ENCODE assay signal across 10 cellular contexts in the genomic region with DNA sequence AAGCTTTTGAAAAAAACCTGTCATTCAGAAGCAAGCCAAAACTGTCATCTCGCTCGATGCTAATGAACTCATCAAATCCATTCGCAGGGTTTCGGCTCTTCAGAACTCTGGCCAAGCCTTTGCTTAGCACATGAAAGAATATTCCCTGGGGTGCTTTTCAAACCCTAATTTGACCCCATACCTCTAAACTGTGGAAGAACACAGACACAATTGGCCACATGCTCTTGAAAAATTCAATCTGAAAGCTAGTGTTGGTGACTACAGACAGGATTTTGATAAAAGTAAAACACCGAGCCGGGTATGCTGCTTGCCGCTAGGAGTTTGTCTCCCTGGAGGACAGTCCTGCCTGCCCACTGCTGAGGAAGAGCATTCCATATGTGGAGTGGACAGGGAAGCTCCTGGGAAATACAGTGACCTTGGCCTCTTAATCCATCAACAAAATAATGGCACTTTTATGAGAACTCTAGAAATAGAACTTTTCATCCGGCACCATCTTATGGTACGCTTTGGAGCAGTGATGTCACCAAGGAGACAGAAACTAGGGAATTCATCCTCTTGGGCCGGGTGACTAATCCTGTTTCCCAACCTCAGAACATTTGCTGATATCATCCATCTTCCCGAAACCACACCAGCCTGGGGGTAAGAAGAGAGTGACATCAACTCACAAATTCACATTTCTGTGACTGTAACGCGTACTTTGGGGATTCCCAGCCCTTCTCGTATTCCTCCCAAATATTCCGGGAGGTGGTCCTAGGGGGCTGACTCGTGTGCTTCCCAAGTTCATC. TPM values are rescaled to one million over a fixed set of nuclear protein-coding genes. Genes with fewer than 3 reads are reported as not detected.
A peak's percentile ranks its signal among the peaks of the same experiment; 100 is the strongest.
DNase-seq lines count a peak whose midpoint lies in the region; ATAC-seq and TF ChIP-seq lines count a peak whose summit lies in the region.
"Had no signal": no experiment of that assay in that cellular context is flagged by ENCODE, and none has a peak within 500 bp of the region (broad histone marks: within the 10 kb centered on the region; RNA-seq: fewer than 3 reads in every experiment).

No MANE protein-coding gene starts in this region.

- intact Hi-C loops in activated T-helper 1 cell treated with anti-CD3 and anti-CD28 coated beads, Interleukin-12 subunit alpha, Interleukin-12 subunit beta, Interleukin-2, Interleukin-4 antibody, amounts not matched to agents 30 ng/mL and 10 ng/mL and 1 ng/mL, durations not matched to agents 14 hours and 24 hours and 36 hours (cut with micrococcal nuclease): no loop called here

- ATAC-seq in GM18502 (IDR thresholded peaks at IDR 0.05; ENCODE audit: poor library complexity, unreplicated experiment): no peak

- peaks cover 7% of the 10 kb centered on the region for H3K4me1 Mint-ChIP-seq in activated T-helper 1 cell treated with anti-CD3 and anti-CD28 coated beads, Interleukin-12 subunit alpha, Interleukin-12 subunit beta, Interleukin-2, Interleukin-4 antibody, amounts not matched to agents 30 ng/mL and 10 ng/mL and 1 ng/mL, durations not matched to agents 14 hours and 24 hours and 36 hours (ENCODE audit: low read depth)

- DNase-seq in GM04504 (ENCODE audit: low read depth) (peak; percentile 91), SJCRH30 (peak; percentile 84 to 90), fibroblast of mammary gland (ENCODE audit: low read depth) (peak; percentile 97), renal cortical epithelial cell (ENCODE audit: low read depth) (peak; percentile 78)
- no peak for DNase-seq in activated CD4-positive, alpha-beta T cell treated with anti-CD3 and anti-CD28 coated beads, Interleukin-2, amount 50 U/mL, for 4 hours
- no peak for DNase-seq in activated T-helper 1 cell treated with anti-CD3 and anti-CD28 coated beads, Interleukin-12 subunit alpha, Interleukin-12 subunit beta, Interleukin-2, Interleukin-4 antibody, amounts not matched to agents 30 ng/mL and 10 ng/mL and 1 ng/mL, durations not matched to agents 14 hours and 24 hours and 36 hours (ENCODE audit: low spot score)
- no peak for DNase-seq in activated CD4-positive, alpha-beta T cell treated with anti-CD3 and anti-CD28 coated beads for 4 hours

- H3K27me3 Mint-ChIP-seq in activated T-helper 1 cell treated with anti-CD3 and anti-CD28 coated beads, Interleukin-12 subunit alpha, Interleukin-12 subunit beta, Interleukin-2, Interleukin-4 antibody, amounts not matched to agents 30 ng/mL and 10 ng/mL and 1 ng/mL, durations not matched to agents 14 hours and 24 hours and 36 hours (ENCODE audit: insufficient read depth): peaks cover 15% of the 10 kb centered on the region

- TF ChIP-seq CTCF in fibroblast of mammary gland (conservative IDR thresholded peaks at IDR 0.05; ENCODE audit: control insufficient read depth, insufficient read depth, low read depth, low read length): peak; percentile 8

- H3K9me3 ChIP-seq in SJCRH30 (replicated peaks): no peaks in the 10 kb centered on the region
- H3K9me3 ChIP-seq: ovary had no signal

- H3K4me3 Mint-ChIP-seq in activated T-helper 1 cell treated with anti-CD3 and anti-CD28 coated beads, Interleukin-12 subunit alpha, Interleukin-12 subunit beta, Interleukin-2, Interleukin-4 antibody, amounts not matched to agents 30 ng/mL and 10 ng/mL and 1 ng/mL, durations not matched to agents 14 hours and 24 hours and 36 hours: no peak overlapping the region

- no peak overlapping the region for H3K27ac Mint-ChIP-seq in activated T-helper 1 cell treated with anti-CD3 and anti-CD28 coated beads, Interleukin-12 subunit alpha, Interleukin-12 subunit beta, Interleukin-2, Interleukin-4 antibody, amounts not matched to agents 30 ng/mL and 10 ng/mL and 1 ng/mL, durations not matched to agents 14 hours and 24 hours and 36 hours
- H3K27ac Mint-ChIP-seq: activated T-helper 2 cell treated with anti-CD3 and anti-CD28 coated beads, Interferon-gamma antibody, Interleukin-2, Interleukin-4, amounts not matched to agents 10 μg/mL and 5 μg/mL and 100 μg/mL, durations not matched to agents 14 hours and 24 hours and 36 hours had no signal

- H3K4me3 ChIP-seq in SJCRH30: peak overlapping the region; percentile 21
- H3K4me3 ChIP-seq in fibroblast of mammary gland (ENCODE audit: control insufficient read depth, low read depth, low read length): peak overlapping the region; percentile 13
- H3K4me3 ChIP-seq: ovary had no signal

- H3K27ac ChIP-seq in SJCRH30: peak overlapping the region; percentile 73
- H3K27ac ChIP-seq: ovary had no signal

- no peaks in the 10 kb centered on the region for H3K27me3 ChIP-seq in SJCRH30
- H3K27me3 ChIP-seq: ovary had no signal

- H3K4me1 ChIP-seq in SJCRH30: peaks cover 61% of the 10 kb centered on the region

- no peaks in the 10 kb centered on the region for H3K9me3 Mint-ChIP-seq in activated T-helper 1 cell treated with anti-CD3 and anti-CD28 coated beads, Interleukin-12 subunit alpha, Interleukin-12 subunit beta, Interleukin-2, Interleukin-4 antibody, amounts not matched to agents 30 ng/mL and 10 ng/mL and 1 ng/mL, durations not matched to agents 14 hours and 24 hours and 36 hours
- H3K9me3 Mint-ChIP-seq: activated T-helper 2 cell treated with anti-CD3 and anti-CD28 coated beads, Interferon-gamma antibody, Interleukin-2, Interleukin-4, amounts not matched to agents 10 μg/mL and 5 μg/mL and 100 μg/mL, durations not matched to agents 14 hours and 24 hours and 36 hours had no signal

- no peaks in the 10 kb centered on the region for H3K36me3 ChIP-seq in SJCRH30
- H3K36me3 ChIP-seq: ovary had no signal

- H3K36me3 Mint-ChIP-seq in activated T-helper 1 cell treated with anti-CD3 and anti-CD28 coated beads, Interleukin-12 subunit alpha, Interleukin-12 subunit beta, Interleukin-2, Interleukin-4 antibody, amounts not matched to agents 30 ng/mL and 10 ng/mL and 1 ng/mL, durations not matched to agents 14 hours and 24 hours and 36 hours (ENCODE audit: low read depth): no peaks in the 10 kb centered on the region

RNA-seq across cellular contexts. Expression of a gene that starts 34.2 kb away (rescaled TPM):
- 26.9 and 27.6 TPM in 2 replicates for total RNA-seq in SJCRH30 (2014; rRNA removed; shearing (Covaris generic))
- 11.6 and 19.4 TPM in 2 replicates for total RNA-seq in renal cortical epithelial cell
- 3.9 and 4.3 TPM in 2 replicates for total RNA-seq in activated T-helper 1 cell treated with anti-CD3 and anti-CD28 coated beads, Interleukin-12 subunit alpha, Interleukin-12 subunit beta, Interleukin-2, Interleukin-4 antibody, amounts not matched to agents 30 ng/mL and 10 ng/mL and 1 ng/mL, durations not matched to agents 14 hours and 24 hours and 36 hours

Comparison
In these comparisons a context has a peak if more than half of its experiments do, and no peak if none do; other contexts are left out.
1. DNase-seq: peak in GM04504 (single experiment), SJCRH30 (2 of 2), fibroblast of mammary gland (single experiment) and renal cortical epithelial cell (single experiment); none in activated CD4-positive, alpha-beta T cell treated with anti-CD3 and anti-CD28 coated beads, Interleukin-2, amount 50 U/mL, for 4 hours (0 of 2), activated T-helper 1 cell treated with anti-CD3 and anti-CD28 coated beads, Interleukin-12 subunit alpha, Interleukin-12 subunit beta, Interleukin-2, Interleukin-4 antibody, amounts not matched to agents 30 ng/mL and 10 ng/mL and 1 ng/mL, durations not matched to agents 14 hours and 24 hours and 36 hours (single experiment) and activated CD4-positive, alpha-beta T cell treated with anti-CD3 and anti-CD28 coated beads for 4 hours (0 of 2).